Comparison of ENCODE assay signal across 17 cellular contexts in genomic region chr1:96741335-96741734, GRCh38.
"Had no signal": no experiment of that assay in that cellular context is flagged by ENCODE, and none has a peak within 500 bp of the region (broad histone marks: within the 10 kb centered on the region; RNA-seq: fewer than 3 reads in every experiment).

No MANE protein-coding gene starts in this region.

- H3K4me3 ChIP-seq: dorsolateral prefrontal cortex, esophagus squamous epithelium, hepatocyte, skin epidermis, tibial artery had no signal

- H3K27me3 Mint-ChIP-seq: activated B cell treated with CpG ODN at 0.5 μM for 24 hours; activated CD4-positive, alpha-beta T cell treated with anti-CD3 and anti-CD28 coated beads, Interleukin-2, amount 10 ng/mL, durations not matched to agents 24 days and 14 days; activated naive CD8-positive, alpha-beta T cell treated with anti-CD3 and anti-CD28 coated beads, Interleukin-2, amount 10 ng/mL, durations not matched to agents 7 days and 5 days; stimulated activated naive B cell treated with anti-CD40 and anti-IgM and Interleukin-4, amounts not matched to agents 10 μg/mL and 1 μg/mL and 100 μg/mL, for 72 hours had no signal

- H3K9ac ChIP-seq: parathyroid adenoma had no signal

- H3K9me3 Mint-ChIP-seq: activated B cell treated with CpG ODN at 0.5 μM for 24 hours; activated CD4-positive, alpha-beta T cell treated with anti-CD3 and anti-CD28 coated beads, Interleukin-2, amount 10 ng/mL, durations not matched to agents 24 days and 14 days had no signal

- H3K27ac ChIP-seq: esophagus squamous epithelium, hepatocyte, parathyroid adenoma, skin epidermis, tibial artery had no signal

- DNase-seq: activated B cell treated with CpG ODN at 0.5 μM for 24 hours; activated CD4-positive, alpha-beta T cell treated with anti-CD3 and anti-CD28 coated beads, Interleukin-2, amount 10 ng/mL, durations not matched to agents 24 days and 14 days; activated CD8-positive, alpha-beta memory T cell treated with anti-CD3 and anti-CD28 coated beads, Interleukin-2, amount 50 U/mL, for 48 hours; activated gamma-delta T cell treated with Interleukin-2 at 50 U/mL for 16 hours; activated naive CD8-positive, alpha-beta T cell treated with anti-CD3 and anti-CD28 coated beads, Interleukin-2, amount 10 ng/mL, durations not matched to agents 7 days and 5 days; anterior cingulate cortex; dorsolateral prefrontal cortex; esophagus squamous epithelium; kidney glomerular epithelial cell; stimulated activated CD4-positive, alpha-beta T cell treated with anti-CD3 and anti-CD28 coated beads, Interleukin-15, amount 100 ng/mL, for 24 hours; stimulated activated CD4-positive, alpha-beta T cell treated with anti-CD3 and anti-CD28 coated beads, Interleukin-4, amount 100 ng/mL, for 1 hour; stimulated activated naive B cell treated with anti-CD40 and anti-IgM and Interleukin-4, amounts not matched to agents 10 μg/mL and 1 μg/mL and 100 μg/mL, for 72 hours; T-helper 2 cell; tibial artery had no signal

- H3K27me3 ChIP-seq: dorsolateral prefrontal cortex, esophagus squamous epithelium, hepatocyte, tibial artery had no signal

- ATAC-seq: stimulated activated naive B cell treated with anti-CD40 and anti-IgM and Interleukin-4, amounts not matched to agents 10 μg/mL and 1 μg/mL and 100 μg/mL, for 72 hours had no signal

- H3K4me1 ChIP-seq: parathyroid adenoma had no signal

- H3K27ac Mint-ChIP-seq: activated B cell treated with CpG ODN at 0.5 μM for 24 hours; activated CD4-positive, alpha-beta T cell treated with anti-CD3 and anti-CD28 coated beads, Interleukin-2, amount 10 ng/mL, durations not matched to agents 24 days and 14 days; activated naive CD8-positive, alpha-beta T cell treated with anti-CD3 and anti-CD28 coated beads, Interleukin-2, amount 10 ng/mL, durations not matched to agents 7 days and 5 days; stimulated activated naive B cell treated with anti-CD40 and anti-IgM and Interleukin-4, amounts not matched to agents 10 μg/mL and 1 μg/mL and 100 μg/mL, for 72 hours had no signal

- H3K9me3 ChIP-seq: esophagus squamous epithelium, tibial artery had no signal

- H3K4me3 Mint-ChIP-seq: activated B cell treated with CpG ODN at 0.5 μM for 24 hours; activated CD4-positive, alpha-beta T cell treated with anti-CD3 and anti-CD28 coated beads, Interleukin-2, amount 10 ng/mL, durations not matched to agents 24 days and 14 days; activated naive CD8-positive, alpha-beta T cell treated with anti-CD3 and anti-CD28 coated beads, Interleukin-2, amount 10 ng/mL, durations not matched to agents 7 days and 5 days; stimulated activated naive B cell treated with anti-CD40 and anti-IgM and Interleukin-4, amounts not matched to agents 10 μg/mL and 1 μg/mL and 100 μg/mL, for 72 hours had no signal
